ENCODE assay signal across 8 cellular contexts in genomic region chr10:14604181-14605142, GRCh38.
DNase-seq lines count a peak whose midpoint lies in the region; ATAC-seq and TF ChIP-seq lines count a peak whose summit lies in the region.

No MANE protein-coding gene starts in this region.

- peak overlapping the region; percentile 93 for H3K4me3 Mint-ChIP-seq in CD8-positive, alpha-beta T cell

- intact Hi-C loops in CD8-positive, alpha-beta T cell (cut with DNase I, micrococcal nuclease), result loop anchor here (1.0 to 10.0 kb wide), 6 partner anchors 42 to 560 kb away; partner anchors contain the start of genes CDNF (in 1 of the 2), DCLRE1C (in 1 of the 2), HSPA14 (in 1 of the 2) and MEIG1 (in 1 of the 2)

- POLR2A ChIA-PET in CD8-positive, alpha-beta T cell (lab: Charles Lee), result interaction anchor here (1.0 to 1.5 kb wide), 3 partner anchors 21 to 233 kb away, joined by 3 to 5 read pairs (median 3); partner anchors contain the start of gene CDNF

- peak; percentile 16 for TF ChIP-seq CTCF in CD8-positive, alpha-beta T cell (IDR thresholded peaks at IDR 0.05)
- TF ChIP-seq CTCF in HL-60 (IDR thresholded peaks at IDR 0.05; ENCODE audit: insufficient read depth, low read length) (no peak), RWPE2 (IDR thresholded peaks at IDR 0.05; ENCODE audit: poor library complexity, severe bottlenecking) (no peak), thoracic aorta (IDR thresholded peaks at IDR 0.05) (no peak)

- peak overlapping the region; percentile 48 for H3K27ac ChIP-seq in CD8-positive, alpha-beta T cell (ENCODE audit: low read depth, low read length)
- peak overlapping the region; percentile 61 for H3K27ac ChIP-seq in HL-60 (replicated peaks)
- H3K27ac ChIP-seq in RWPE2 (ENCODE audit: poor library complexity, severe bottlenecking), result no peak overlapping the region
- H3K27ac ChIP-seq in thoracic aorta, result peak overlapping the region; percentile 73

- H3K36me3 ChIP-seq in CD8-positive, alpha-beta T cell (ENCODE audit: insufficient read depth, low read length), result no peaks in the 10 kb centered on the region
- H3K36me3 ChIP-seq in RWPE2 (ENCODE audit: low read depth) (no peaks in the 10 kb centered on the region), thoracic aorta (no peaks in the 10 kb centered on the region)

- no peaks in the 10 kb centered on the region for H3K9me3 ChIP-seq in CD8-positive, alpha-beta T cell (ENCODE audit: low read length)
- H3K9me3 ChIP-seq in RWPE2 (ENCODE audit: severe bottlenecking) (no peaks in the 10 kb centered on the region), thoracic aorta (no peaks in the 10 kb centered on the region)

- peaks cover 44% of the 10 kb centered on the region for H3K4me1 ChIP-seq in CD8-positive, alpha-beta T cell (ENCODE audit: insufficient read depth, low read length)
- H3K4me1 ChIP-seq in RWPE2 (ENCODE audit: insufficient read depth, poor library complexity, severe bottlenecking) (peaks cover 24% of the 10 kb centered on the region), thoracic aorta (ENCODE audit: control insufficient read depth in 1 of 2, low read depth in 2 of 2) (peaks cover 9 to 29% of the 10 kb centered on the region in 2 donors)

- CTCF ChIA-PET in CD8-positive, alpha-beta T cell (lab: Charles Lee), result interaction anchor here (0.6 to 1.4 kb wide), 4 partner anchors 12 to 367 kb away, joined by 3 read pairs; no protein-coding TSS in a partner anchor

- peak overlapping the region; percentile 94 for H3K27ac Mint-ChIP-seq in CD8-positive, alpha-beta T cell
- H3K27ac Mint-ChIP-seq in activated naive CD4-positive, alpha-beta T cell treated with anti-CD3 and anti-CD28 coated beads, Interleukin-2, amount 50 U/mL, for 72 hours, result peak overlapping the region; percentile 97 to 98

- peaks cover 50% of the 10 kb centered on the region for H3K4me1 Mint-ChIP-seq in CD8-positive, alpha-beta T cell (ENCODE audit: low read depth)

- ATAC-seq in CD8-positive, alpha-beta T cell, result peak; percentile 71
- ATAC-seq in GM19452 (IDR thresholded peaks at IDR 0.05; ENCODE audit: unreplicated experiment), result peak; percentile 47
- peak; percentile 67 for ATAC-seq in RWPE2 (ENCODE audit: low read depth)
- ATAC-seq in activated naive CD4-positive, alpha-beta T cell treated with anti-CD3 and anti-CD28 coated beads, Interleukin-2, amount 50 U/mL, for 72 hours, result peak; percentile 46 to 55
- ATAC-seq in thoracic aorta (ENCODE audit: insufficient number of reproducible peaks, low FRiP score, low read depth), result peak; percentile 75

- H3K9me3 Mint-ChIP-seq in CD8-positive, alpha-beta T cell, result no peaks in the 10 kb centered on the region
- H3K9me3 Mint-ChIP-seq in activated naive CD4-positive, alpha-beta T cell treated with anti-CD3 and anti-CD28 coated beads, Interleukin-2, amount 50 U/mL, for 72 hours, result peaks cover 4 to 14% of the 10 kb centered on the region in 2 donors

- H3K4me3 ChIP-seq in CD8-positive, alpha-beta T cell (ENCODE audit: low read depth, low read length), result peak overlapping the region; percentile 55
- H3K4me3 ChIP-seq in HL-60 (replicated peaks; ENCODE audit: insufficient read depth, low read length) (peak overlapping the region; percentile 70), RWPE2 (ENCODE audit: severe bottlenecking) (peak overlapping the region; percentile 48), thoracic aorta (peak overlapping the region; percentile 77)

- H3K27me3 Mint-ChIP-seq in CD8-positive, alpha-beta T cell (ENCODE audit: low read depth), result no peaks in the 10 kb centered on the region

- H3K27me3 ChIP-seq in CD8-positive, alpha-beta T cell (ENCODE audit: insufficient read depth, low read length), result no peaks in the 10 kb centered on the region
- H3K27me3 ChIP-seq in HL-60 (ENCODE audit: insufficient read depth, poor library complexity, severe bottlenecking), result no peaks in the 10 kb centered on the region
- H3K27me3 ChIP-seq in RWPE2 (ENCODE audit: insufficient read depth, poor library complexity, severe bottlenecking), result no peaks in the 10 kb centered on the region
- H3K27me3 ChIP-seq in thoracic aorta (replicated peaks; ENCODE audit: insufficient read depth), result no peaks in the 10 kb centered on the region

- peak; percentile 39 to 83 (median 69) for DNase-seq in CD8-positive, alpha-beta T cell
- DNase-seq in HL-60 (ENCODE audit: low read depth in 1 of 2, low spot score in 1 of 2) (peak in 1 of 2 experiments; percentile 14), RWPE2 (ENCODE audit: low spot score) (no peak), glomerular visceral epithelial cell (ENCODE audit: extremely low spot score) (peak; percentile 89), nucleus accumbens (lab: John Stamatoyannopoulos, UW) (peak in 55 of 56 donors; percentile 10 to 95 (median 79)), thoracic aorta (ENCODE audit: low spot score) (peak; percentile 22)
- DNase-seq in activated naive CD4-positive, alpha-beta T cell treated with anti-CD3 and anti-CD28 coated beads, Interleukin-2, amount 50 U/mL, for 72 hours (ENCODE audit: low spot score in 2 of 2), result peak; percentile 80 to 81

- peaks cover 32% of the 10 kb centered on the region for H3K36me3 Mint-ChIP-seq in CD8-positive, alpha-beta T cell
- H3K36me3 Mint-ChIP-seq in activated naive CD4-positive, alpha-beta T cell treated with anti-CD3 and anti-CD28 coated beads, Interleukin-2, amount 50 U/mL, for 72 hours, result peaks cover 27 to 64% of the 10 kb centered on the region in 2 donors
